ENCODE assay signal across 9 cellular contexts in the genomic region with DNA sequence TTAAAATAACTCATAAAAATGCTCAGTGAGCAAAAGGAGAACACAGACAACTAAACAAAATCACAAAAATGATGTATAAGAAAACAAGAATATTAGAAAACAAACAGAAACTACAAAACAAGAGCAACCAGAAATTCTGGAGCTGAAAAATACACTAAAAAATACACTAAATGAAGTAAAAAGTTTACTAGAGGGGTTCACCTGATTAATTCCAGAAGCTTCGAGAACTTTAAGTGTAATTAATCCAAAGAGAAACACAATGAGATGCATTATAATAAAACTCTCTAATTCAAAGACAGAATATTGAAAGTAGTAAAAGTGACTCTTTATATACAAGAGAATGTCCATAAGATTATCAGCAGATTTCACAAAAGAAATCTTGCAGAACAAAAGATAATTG.
"Had no signal": no experiment of that assay in that cellular context is flagged by ENCODE, and none has a peak within 500 bp of the region (broad histone marks: within the 10 kb centered on the region; RNA-seq: fewer than 3 reads in every experiment).

No MANE protein-coding gene starts in this region.

- H3K4me2 ChIP-seq: KMS-11 had no signal

- H2AFZ ChIP-seq: GM23248 had no signal

- ATAC-seq: HCT116 had no signal

- H3K4me1 ChIP-seq: HAP-1 had no signal

- H3K36me3 ChIP-seq: HAP-1 had no signal

- H3K9me3 ChIP-seq: HAP-1 had no signal

- H3K27ac ChIP-seq: GM23248, KMS-11 had no signal

- H3K4me3 ChIP-seq: GM23248, HAP-1 had no signal

- DNase-seq: GM23248, GOT3, H7, IMR-90, KBM-7 had no signal

- FAIRE-seq: HTR-8/SVneo had no signal

- H3K9ac ChIP-seq: GM23248, KMS-11 had no signal
